Comparison of ENCODE assay signal across 8 cellular contexts in genomic region chr7:33130184-33130583, GRCh38. TPM values are rescaled to one million over a fixed set of nuclear protein-coding genes. Genes with fewer than 3 reads are reported as not detected.
DNase-seq lines count a peak whose midpoint lies in the region; ATAC-seq, FAIRE-seq and TF ChIP-seq lines count a peak whose summit lies in the region.

No MANE protein-coding gene starts in this region.

- no peak for TF ChIP-seq RAD21 in H1 (IDR thresholded peaks at IDR 0.05 in 1 of 2, conservative IDR thresholded peaks at IDR 0.05 in 1 of 2; ENCODE audit: low read depth in 2 of 2, low read length in 2 of 2)

- TF ChIP-seq CTCF in DND-41 (IDR thresholded peaks at IDR 0.05; ENCODE audit: borderline replicate concordance, extremely low read depth, low read length, poor library complexity, severe bottlenecking): no peak
- TF ChIP-seq CTCF in H1 (IDR thresholded peaks at IDR 0.05; ENCODE audit: control extremely low read depth in 1 of 3, insufficient read depth in 1 of 3, low read depth in 1 of 3, low read length in 3 of 3): no peak
- TF ChIP-seq CTCF in ovary (IDR thresholded peaks at IDR 0.05): no peak

- H4K91ac ChIP-seq in H1 (replicated peaks; ENCODE audit: insufficient read length, low read length): no peak overlapping the region

- H3K27me3 ChIP-seq in DND-41 (ENCODE audit: insufficient read depth, low read length, poor library complexity) (no peaks in the 10 kb centered on the region), NT2/D1 (ENCODE audit: insufficient read depth, insufficient read length) (no peaks in the 10 kb centered on the region), H1 (replicated peaks in 1 of 4; ENCODE audit: control insufficient read depth in 3 of 4, extremely low read depth in 1 of 4, insufficient read depth in 3 of 4, low read length in 3 of 4) (no peaks in the 10 kb centered on the region), ovary (no peaks in the 10 kb centered on the region)

- H3K79me2 ChIP-seq in DND-41 (ENCODE audit: insufficient read depth, low read length) (no peaks in the 10 kb centered on the region), H1 (ENCODE audit: control insufficient read depth in 1 of 2, insufficient read depth in 2 of 2, low read length in 2 of 2) (no peaks in the 10 kb centered on the region)

- POLR2A ChIA-PET in H1 (lab: Charles Lee; ENCODE audit: partially characterized antibody): interaction anchor here (1.1 kb wide), 1 partner anchor 238 kb away, joined by 3 read pairs; the partner anchor contains the start of gene KBTBD2

- H2AFZ ChIP-seq in DND-41 (ENCODE audit: low read depth, low read length) (peak overlapping the region; percentile 100), H1 (ENCODE audit: low read length) (peak overlapping the region; percentile 98)

- H3K23ac ChIP-seq in H1 (ENCODE audit: insufficient read length): no peak overlapping the region

- no peak overlapping the region for H2BK20ac ChIP-seq in H1 (ENCODE audit: low read length)

- H4K8ac ChIP-seq in H1 (ENCODE audit: extremely low read depth, insufficient read depth, low read length): no peak overlapping the region

- H3K9me3 ChIP-seq in DND-41 (ENCODE audit: insufficient read depth, low read length, severe bottlenecking) (no peaks in the 10 kb centered on the region), NT2/D1 (ENCODE audit: insufficient read depth, low read length) (no peaks in the 10 kb centered on the region; the same call in 1 of the 2 replicates), H1 (ENCODE audit: insufficient read depth in 2 of 2, low read depth in 1 of 2, low read length in 1 of 2) (no peaks in the 10 kb centered on the region), ovary (no peaks in the 10 kb centered on the region)

- DNase-seq in DND-41: no peak
- DNase-seq in NT2/D1 (ENCODE audit: low read depth, low spot score): no peak
- no peak for DNase-seq in H1 (ENCODE audit: low read depth in 1 of 2, low spot score in 2 of 2)
- no peak for DNase-seq in ovary
- DNase-seq in NCI-H187 (lab: John Stamatoyannopoulos, UW): no peak
- no peak for DNase-seq in COLO668 (lab: John Stamatoyannopoulos, UW; ENCODE audit: unreplicated experiment)
- no peak for DNase-seq in epidermal melanocyte (ENCODE audit: insufficient read length, low spot score)
- DNase-seq in sciatic nerve (ENCODE audit: low spot score): no peak

- no peak for TF ChIP-seq POLR2A in H1 (IDR thresholded peaks at IDR 0.05; ENCODE audit: control extremely low read depth in 1 of 2, low read depth in 2 of 2, low read length in 2 of 2)
- no peak for TF ChIP-seq POLR2A in ovary (IDR thresholded peaks at IDR 0.05)

- H3K36me3 ChIP-seq in DND-41 (ENCODE audit: insufficient read depth, low read length) (no peaks in the 10 kb centered on the region), NT2/D1 (ENCODE audit: insufficient read depth, insufficient read length, low read length) (no peaks in the 10 kb centered on the region), H1 (ENCODE audit: control insufficient read depth in 2 of 4, insufficient read depth in 4 of 4, low read length in 3 of 4) (no peaks in the 10 kb centered on the region), ovary (no peaks in the 10 kb centered on the region)

- no peak overlapping the region for H2BK15ac ChIP-seq in H1 (ENCODE audit: low read length)

- H3K4me1 ChIP-seq in DND-41 (ENCODE audit: insufficient read depth, low read length) (peaks cover 28% of the 10 kb centered on the region), NT2/D1 (ENCODE audit: insufficient read depth, insufficient read length) (no peaks in the 10 kb centered on the region), H1 (replicated peaks in 1 of 4; ENCODE audit: control insufficient read depth in 3 of 4, insufficient read depth in 4 of 4, low read length in 3 of 4) (no peaks in the 10 kb centered on the region), ovary (ENCODE audit: insufficient read depth) (peaks cover 3% of the 10 kb centered on the region)

- H2BK120ac ChIP-seq in H1 (replicated peaks; ENCODE audit: low read depth, low read length): no peak overlapping the region

- no peak for ATAC-seq in DND-41 (ENCODE audit: insufficient read depth, low read depth)
- ATAC-seq in sciatic nerve: no peak

- H3K4ac ChIP-seq in H1 (replicated peaks; ENCODE audit: insufficient read length, low read depth, low read length): no peak overlapping the region

- H3K79me1 ChIP-seq in H1 (ENCODE audit: low read depth, low read length): no peaks in the 10 kb centered on the region

- peak overlapping the region; percentile 82 to 87 for H3K4me3 ChIP-seq in DND-41 (ENCODE audit: low read depth in 1 of 2, low read length in 2 of 2)
- peak overlapping the region; percentile 58 for H3K4me3 ChIP-seq in NT2/D1 (ENCODE audit: insufficient read length, low read depth)
- H3K4me3 ChIP-seq in H1 (ENCODE audit: extremely low read depth in 1 of 4, insufficient read depth in 2 of 4, low read depth in 3 of 4, low read length in 4 of 4): peak overlapping the region; percentile 56 to 97 (median 88); a peak in 6 of 8 replicates
- H3K4me3 ChIP-seq in ovary: peak overlapping the region; percentile 74

- H3K4me2 ChIP-seq in DND-41 (ENCODE audit: insufficient read depth, low read length) (peak overlapping the region; percentile 88), H1 (ENCODE audit: insufficient read depth in 1 of 2, low read depth in 2 of 2, low read length in 2 of 2) (peak overlapping the region; percentile 82 to 91)

- CTCF ChIA-PET in H1 (lab: Charles Lee; ENCODE audit: partially characterized antibody): interaction anchor here (0.9 kb wide), 1 partner anchor 12 kb away, joined by 3 read pairs; no protein-coding TSS in a partner anchor

- peaks cover 7% of the 10 kb centered on the region; the same call in 1 of the 2 replicates for H3K23me2 ChIP-seq in H1 (ENCODE audit: low read depth, low read length)

- H3K18ac ChIP-seq in H1 (ENCODE audit: extremely low read depth, low read length): no peak overlapping the region

- WGBS in H1 (ENCODE audit: extremely low coverage in 1 of 2, insufficient coverage in 1 of 2, insufficient read length in 1 of 2, insufficient replicate concordance in 2 of 2, low coverage in 1 of 2, low lambda C conversion rate in 2 of 2, missing lambda C conversion rate in 1 of 2), 2 experiments: 65% methylated on average over 3 of the region's 3 CpGs; no CpG with 5 or more reads in 1 of the 2 experiments
- WGBS in ovary, 3 donors: 11 to 15% (median 11%) methylated on average over 3 of the region's 3 CpGs

- intact Hi-C loops in ovary (cut with DNase I) (no loop called here), sciatic nerve (cut with DNase I) (no loop called here)

- H4K5ac ChIP-seq in H1 (ENCODE audit: insufficient read length, low read depth, low read length): no peak overlapping the region

- H2BK12ac ChIP-seq in H1 (ENCODE audit: low read depth, low read length): no peak overlapping the region

- no peak for FAIRE-seq in H1 (lab: Jason Lieb, UNC)

- TF ChIP-seq EP300 in H1 (IDR thresholded peaks at IDR 0.05; ENCODE audit: borderline replicate concordance in 1 of 2, low read depth in 2 of 2, low read length in 2 of 2): no peak
- no peak for TF ChIP-seq EP300 in ovary (IDR thresholded peaks at IDR 0.05)

- no peak overlapping the region for H2BK5ac ChIP-seq in H1 (ENCODE audit: low read depth, low read length)

- H3K27ac ChIP-seq in DND-41 (ENCODE audit: low read length) (peak overlapping the region; percentile 80; the same call in 1 of the 2 replicates), H1 (ENCODE audit: low read depth, low read length) (no peak overlapping the region), ovary (no peak overlapping the region)

- no peak overlapping the region for H2AK5ac ChIP-seq in H1 (ENCODE audit: low read depth, low read length)

- H4K20me1 ChIP-seq in DND-41 (ENCODE audit: insufficient read depth, low read length) (no peaks in the 10 kb centered on the region), H1 (replicated peaks in 1 of 2; ENCODE audit: control insufficient read depth in 1 of 2, insufficient read depth in 2 of 2, low read length in 2 of 2) (no peaks in the 10 kb centered on the region)

- no peak overlapping the region for H3K56ac ChIP-seq in H1 (replicated peaks; ENCODE audit: insufficient read length, low read depth, low read length)

- no peak overlapping the region for H3K14ac ChIP-seq in H1 (ENCODE audit: insufficient read length)

- peak overlapping the region; percentile 62 for H3K9ac ChIP-seq in DND-41 (ENCODE audit: low read depth, low read length)
- H3K9ac ChIP-seq in NT2/D1 (ENCODE audit: insufficient read length, low read depth): peak overlapping the region; percentile 65
- H3K9ac ChIP-seq in H1 (replicated peaks in 1 of 4; ENCODE audit: extremely low read depth in 1 of 4, low read depth in 3 of 4, low read length in 3 of 4): peak overlapping the region in 1 of 4 experiments; percentile 27; a peak in 2 of 7 replicates

TF ChIP-seq in H1, 55 proteins besides CTCF, POLR2A, EP300 and RAD21 (continues in another document):
- TF ChIP-seq, protein P1, sequence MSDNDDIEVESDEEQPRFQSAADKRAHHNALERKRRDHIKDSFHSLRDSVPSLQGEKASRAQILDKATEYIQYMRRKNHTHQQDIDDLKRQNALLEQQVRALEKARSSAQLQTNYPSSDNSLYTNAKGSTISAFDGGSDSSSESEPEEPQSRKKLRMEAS (IDR thresholded peaks at IDR 0.05): no peak
- TF ChIP-seq KDM4A (IDR thresholded peaks at IDR 0.05; ENCODE audit: low read depth, low read length, severe bottlenecking): no peak

RNA-seq across cellular contexts. Expression of gene BBS9, which starts 0.8 kb away (rescaled TPM):
- total RNA-seq in H1 (2021; fragmentation: NEBNext Ultra II Directional; extraction: Animal tissue kit (Norgen Biotek cat#: 25700)): 22.3 and 27.2 TPM in 2 replicates
- polyA plus RNA-seq in H1 (2011; rRNA removed) (25.0 and 37.0 TPM in 2 replicates), ovary (1 to 10 TPM; 8.1 to 9.5 TPM)
- 49.8 TPM for polyA plus RNA-seq in H1 (2011; cell fraction: cytosol; rRNA removed)
- 36.0 TPM for polyA plus RNA-seq in H1 (2011; cell fraction: nucleus; rRNA removed)
- polyA plus RNA-seq in H1 (2012, experiment 1 of 2): 29.6 to 41.7 TPM (median 37.7 TPM) in 4 replicates
- 4.7 TPM for polyA plus RNA-seq in H1 (2012, experiment 2 of 2)
- polyA plus RNA-seq in H1 (2013, experiment 1 of 2): 43.4 TPM
- 41.9 TPM for polyA plus RNA-seq in H1 (2013, experiment 2 of 2)
- polyA minus RNA-seq in H1 (2011; rRNA and poly(A)+ RNA removed): 126 and 143 TPM in 2 replicates
- 30.6 TPM for polyA minus RNA-seq in H1 (2011; cell fraction: cytosol; rRNA and poly(A)+ RNA removed)
- polyA minus RNA-seq in H1 (2011; cell fraction: nucleus; rRNA and poly(A)+ RNA removed): 415 TPM
- total RNA-seq in ovary (10 to 100 TPM; 28.7 to 42.0 (median 33.7) TPM), sciatic nerve (43.8 TPM)

RNA-seq across cellular contexts. Expression of gene RP9, which starts 21.0 kb away (rescaled TPM):
- total RNA-seq in H1 (2021; fragmentation: NEBNext Ultra II Directional; extraction: Animal tissue kit (Norgen Biotek cat#: 25700)): 11.9 and 12.4 TPM in 2 replicates
- polyA plus RNA-seq in H1 (2011; rRNA removed) (11.0 TPM in 2 replicates), ovary (10 to 100 TPM in 1 of 2 donors, 1 to 10 TPM in 1; 9.6 to 24.2 TPM)
- 14.1 TPM for polyA plus RNA-seq in H1 (2011; cell fraction: cytosol; rRNA removed)
- polyA plus RNA-seq in H1 (2011; cell fraction: nucleus; rRNA removed): 12.6 TPM
- 13.8 to 15.9 TPM (median 15.3 TPM) in 4 replicates for polyA plus RNA-seq in H1 (2012, experiment 1 of 2)
- 7.2 TPM for polyA plus RNA-seq in H1 (2012, experiment 2 of 2)
- 17.3 TPM for polyA plus RNA-seq in H1 (2013, experiment 1 of 2)
- 16.9 TPM for polyA plus RNA-seq in H1 (2013, experiment 2 of 2)
- 3.8 and 9.4 TPM in 2 replicates for polyA minus RNA-seq in H1 (2011; rRNA and poly(A)+ RNA removed)
- polyA minus RNA-seq in H1 (2011; cell fraction: cytosol; rRNA and poly(A)+ RNA removed): 11.5 TPM
- 9.1 TPM for polyA minus RNA-seq in H1 (2011; cell fraction: nucleus; rRNA and poly(A)+ RNA removed)
- total RNA-seq in ovary (10 to 100 TPM in 6 of 7 donors, 1 to 10 TPM in 1; 6.2 to 16.2 (median 11.3) TPM), sciatic nerve (11.6 TPM)
